In genomic region chr9:68560131-68560844, GRCh38 we compare ENCODE assay signal across 8 cellular contexts.
DNase-seq lines count a peak whose midpoint lies in the region; ATAC-seq and TF ChIP-seq lines count a peak whose summit lies in the region.

No MANE protein-coding gene starts in this region.

- H3K36me3 ChIP-seq in iPS-15b (ENCODE audit: control insufficient read depth, insufficient read depth, low read length), result no peaks in the 10 kb centered on the region

- peaks cover 34% of the 10 kb centered on the region for H3K27me3 ChIP-seq in iPS-15b (ENCODE audit: control insufficient read depth, insufficient read depth, low read length)

- no peaks in the 10 kb centered on the region for H3K9me3 ChIP-seq in iPS-15b (ENCODE audit: control insufficient read depth, insufficient read depth, low read length)

- H3K27ac ChIP-seq in C4-2B, result no peak overlapping the region

- in situ Hi-C loops in astrocyte of the cerebellum (cut with HindIII; ENCODE audit: low sequenced_read_pairs), result no loop called here

- peaks cover 4% of the 10 kb centered on the region for H3K4me1 ChIP-seq in iPS-15b (ENCODE audit: control insufficient read depth, insufficient read depth, low read length)

- H3K4me3 ChIP-seq in astrocyte of the cerebellum (ENCODE audit: low read depth, low read length) (no peak overlapping the region), iPS-15b (ENCODE audit: low read depth, low read length) (peak overlapping the region; percentile 20)

- TF ChIP-seq CTCF in C4-2B (conservative IDR thresholded peaks at IDR 0.05) (peak; percentile 67), astrocyte of the cerebellum (IDR thresholded peaks at IDR 0.05; ENCODE audit: low read depth, low read length, missing control alignments) (peak; percentile 9)

- ATAC-seq in GM21723 (IDR thresholded peaks at IDR 0.05; ENCODE audit: unreplicated experiment), result peak; percentile 69
- no peak for ATAC-seq in GM18867 (IDR thresholded peaks at IDR 0.05; ENCODE audit: unreplicated experiment)

- H3K9ac ChIP-seq in iPS-15b (ENCODE audit: low read depth, low read length), result no peak overlapping the region

- DNase-seq in SIG-M5 (lab: John Stamatoyannopoulos, UW) (peak; percentile 50), astrocyte of the cerebellum (ENCODE audit: low read depth) (no peak), epidermal melanocyte (ENCODE audit: insufficient read length, low spot score) (no peak)
- peak; percentile 25 to 31 for DNase-seq in stimulated activated CD4-positive, alpha-beta T cell treated with anti-CD3 and anti-CD28 coated beads, Interleukin-1b, Interleukin-23, amount 100 ng/mL, for 4 hours (ENCODE audit: low read depth in 2 of 2)

Comparison
In these comparisons a context has a peak if more than half of its experiments do, and no peak if none do; other contexts are left out.
1. DNase-seq: peak in SIG-M5 (single experiment) and stimulated activated CD4-positive, alpha-beta T cell treated with anti-CD3 and anti-CD28 coated beads, Interleukin-1b, Interleukin-23, amount 100 ng/mL, for 4 hours (2 of 2); none in astrocyte of the cerebellum (single experiment) and epidermal melanocyte (single experiment).